In the genomic region with DNA sequence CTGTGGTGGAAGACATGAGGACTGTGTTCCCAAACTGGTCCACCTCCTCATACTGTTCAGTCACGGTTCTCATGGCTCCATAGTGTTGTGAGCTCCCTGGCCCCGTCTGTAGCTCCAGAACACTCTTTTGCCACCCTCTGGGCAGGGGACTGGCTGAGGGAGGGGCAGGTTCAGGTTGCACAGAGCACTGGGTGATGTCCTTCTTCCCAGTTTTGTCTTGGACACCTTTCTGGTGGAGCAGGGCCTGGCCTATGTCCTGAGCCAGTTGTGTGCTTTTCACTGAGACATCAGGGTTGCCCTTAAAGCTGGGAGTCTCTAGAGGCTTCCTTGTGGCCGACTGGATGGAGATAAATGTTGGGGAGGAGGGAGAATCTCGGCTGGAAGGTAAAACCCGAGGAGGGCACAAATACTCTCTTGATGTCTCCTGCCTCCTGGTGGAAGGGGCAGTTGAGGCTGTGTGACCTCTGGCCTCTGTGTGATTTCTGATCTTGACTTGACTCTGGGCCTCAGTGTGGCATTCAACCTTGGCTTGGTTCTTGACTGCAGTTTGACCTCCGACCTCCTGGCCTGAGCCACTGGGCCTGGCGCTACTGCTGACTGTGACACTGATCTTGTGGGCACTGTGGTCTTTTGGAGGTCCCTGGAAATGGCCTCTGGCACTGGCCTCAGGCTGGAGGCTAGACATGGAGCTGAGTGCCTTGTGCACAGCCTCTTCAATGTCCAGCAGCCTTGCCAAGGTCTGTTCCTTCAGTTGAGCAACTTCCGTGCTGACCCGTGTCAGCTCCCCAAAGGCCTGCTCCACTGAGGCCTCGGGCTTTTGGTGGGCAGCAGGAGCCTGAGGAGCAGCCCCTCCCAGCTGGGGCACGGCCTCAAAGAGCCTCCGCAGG, we compare ENCODE assay signal across 1 cellular context.
TF ChIP-seq lines count a peak whose summit lies in the region.

No MANE protein-coding gene starts in this region.

TF ChIP-seq in GM12878, 131 proteins besides CTCF, POLR2A, EP300 and RAD21:
- TF ChIP-seq SUPT20H (IDR thresholded peaks at IDR 0.05; ENCODE audit: borderline replicate concordance, control insufficient read depth, low read depth, low read length) (no peak), WRNIP1 (IDR thresholded peaks at IDR 0.05; ENCODE audit: borderline replicate concordance, low read depth, low read length) (no peak), NFYA (IDR thresholded peaks at IDR 0.05; ENCODE audit: borderline replicate concordance, low read depth, low read length) (no peak), CBX3 (IDR thresholded peaks at IDR 0.05; ENCODE audit: borderline replicate concordance, low read depth) (no peak), NR2F1 (conservative IDR thresholded peaks at IDR 0.05) (peak; percentile 76), POU2F2 (IDR thresholded peaks at IDR 0.05; ENCODE audit: borderline replicate concordance, low read depth, low read length) (no peak)
- TF ChIP-seq, protein P1, sequence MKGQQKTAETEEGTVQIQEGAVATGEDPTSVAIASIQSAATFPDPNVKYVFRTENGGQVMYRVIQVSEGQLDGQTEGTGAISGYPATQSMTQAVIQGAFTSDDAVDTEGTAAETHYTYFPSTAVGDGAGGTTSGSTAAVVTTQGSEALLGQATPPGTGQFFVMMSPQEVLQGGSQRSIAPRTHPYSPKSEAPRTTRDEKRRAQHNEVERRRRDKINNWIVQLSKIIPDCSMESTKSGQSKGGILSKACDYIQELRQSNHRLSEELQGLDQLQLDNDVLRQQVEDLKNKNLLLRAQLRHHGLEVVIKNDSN (IDR thresholded peaks at IDR 0.05; ENCODE audit: borderline replicate concordance, extremely low read length, insufficient read depth, low read depth, low read length): no peak
